In the genomic region with DNA sequence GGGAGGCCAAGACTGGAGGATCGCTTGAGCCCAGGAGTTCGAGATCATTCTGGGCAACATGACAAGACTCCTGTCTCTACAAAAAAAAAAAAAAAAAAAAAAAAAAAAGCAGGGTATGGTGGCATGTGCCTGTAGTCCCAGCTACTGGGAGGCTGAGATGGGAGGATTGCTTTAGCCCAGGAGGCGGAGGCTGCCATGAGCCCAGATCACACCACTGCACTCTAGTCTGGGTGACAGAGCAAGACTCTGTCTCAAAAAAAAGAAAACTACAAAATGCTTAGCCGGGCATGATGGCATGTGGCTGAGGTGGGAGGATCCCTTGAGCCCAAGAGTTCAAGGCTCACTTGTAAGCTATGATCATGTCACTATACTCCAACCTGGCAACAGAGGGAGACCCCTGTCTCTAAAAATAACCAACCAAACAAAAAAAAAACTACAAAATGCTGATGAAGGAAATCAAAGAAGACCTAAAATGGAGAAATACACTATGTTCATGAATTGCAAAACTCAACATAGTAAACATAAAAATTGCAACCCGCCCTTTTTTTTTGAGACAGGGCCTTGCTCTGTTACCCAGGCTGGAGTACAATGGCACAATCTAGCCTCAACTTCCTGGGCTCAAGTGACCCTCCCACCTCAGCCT, we compare ENCODE assay signal across 26 cellular contexts. TPM values are rescaled to one million over a fixed set of nuclear protein-coding genes. Genes with fewer than 3 reads are reported as not detected.
DNase-seq lines count a peak whose midpoint lies in the region; ATAC-seq and TF ChIP-seq lines count a peak whose summit lies in the region.
"Had no signal": no experiment of that assay in that cellular context is flagged by ENCODE, and none has a peak within 500 bp of the region (broad histone marks: within the 10 kb centered on the region; RNA-seq: fewer than 3 reads in every experiment).

No MANE protein-coding gene starts in this region.

- no peaks in the 10 kb centered on the region for H3K4me1 ChIP-seq in HEK293 (ENCODE audit: control insufficient read depth, insufficient read depth, low read length)
- no peaks in the 10 kb centered on the region for H3K4me1 ChIP-seq in left lung

- H3K9me3 ChIP-seq in HEK293 (ENCODE audit: control insufficient read depth, insufficient read depth, low read depth, low read length): no peaks in the 10 kb centered on the region
- H3K9me3 ChIP-seq in left lung: no peaks in the 10 kb centered on the region

- H3K36me3 ChIP-seq in HEK293 (ENCODE audit: control insufficient read depth in 2 of 2, insufficient read depth in 1 of 2, low read length in 2 of 2): no peaks in the 10 kb centered on the region
- no peaks in the 10 kb centered on the region for H3K36me3 ChIP-seq in left lung

- H3K36me3 Mint-ChIP-seq in activated naive CD8-positive, alpha-beta T cell: peaks cover 22% of the 10 kb centered on the region
- peaks cover 13% of the 10 kb centered on the region for H3K36me3 Mint-ChIP-seq in activated naive CD8-positive, alpha-beta T cell treated with anti-CD3 and anti-CD28 coated beads, Interleukin-2, amount 50 U/mL, for 24 hours (ENCODE audit: low read depth)
- peaks cover 8 to 42% (median 42%) of the 10 kb centered on the region in 3 donors for H3K36me3 Mint-ChIP-seq in immature natural killer cell
- H3K36me3 Mint-ChIP-seq in stimulated activated effector memory CD8-positive, alpha-beta T cell treated with anti-CD3 and anti-CD28 coated beads, Interleukin-12 subunit alpha, Interleukin-12 subunit beta, amount 100 ng/mL, for 72 hours: no peaks in the 10 kb centered on the region

- CTCF ChIA-PET in HEK293 (lab: Yijun Ruan, JAX): no interaction called here

- no peaks in the 10 kb centered on the region for H3K27me3 ChIP-seq in left lung
- H3K27me3 ChIP-seq: BLaER1 treated with 17β-estradiol and CSF1 and Interleukin-3, amounts not matched to agents 10 nM and 100 nM had no signal

- H3K4me3 Mint-ChIP-seq in activated naive CD8-positive, alpha-beta T cell: no peak overlapping the region
- H3K4me3 Mint-ChIP-seq in activated naive CD8-positive, alpha-beta T cell treated with anti-CD3 and anti-CD28 coated beads, Interleukin-2, amount 50 U/mL, for 24 hours: no peak overlapping the region
- H3K4me3 Mint-ChIP-seq in immature natural killer cell: no peak overlapping the region
- no peak overlapping the region for H3K4me3 Mint-ChIP-seq in stimulated activated effector memory CD8-positive, alpha-beta T cell treated with anti-CD3 and anti-CD28 coated beads, Interleukin-12 subunit alpha, Interleukin-12 subunit beta, amount 100 ng/mL, for 72 hours

- ATAC-seq in activated naive CD8-positive, alpha-beta T cell treated with anti-CD3 and anti-CD28 coated beads, Interleukin-2, amount 50 U/mL, for 24 hours: no peak
- no peak for ATAC-seq in stimulated activated effector memory CD8-positive, alpha-beta T cell treated with anti-CD3 and anti-CD28 coated beads, Interleukin-12 subunit alpha, Interleukin-12 subunit beta, amount 100 ng/mL, for 72 hours
- ATAC-seq in left lung: no peak

- no peak for DNase-seq in activated naive CD8-positive, alpha-beta T cell treated with anti-CD3 and anti-CD28 coated beads, Interleukin-2, amount 50 U/mL, for 24 hours
- DNase-seq in immature natural killer cell (no peak), HCEC 1CT (no peak), left lung (no peak), NCI-H748 treated with DMSO at 0.1 percent for 48 hours (lab: John Stamatoyannopoulos, UW) (no peak)
- DNase-seq in stimulated activated effector memory CD8-positive, alpha-beta T cell treated with anti-CD3 and anti-CD28 coated beads, Interleukin-12 subunit alpha, Interleukin-12 subunit beta, amount 100 ng/mL, for 72 hours (ENCODE audit: low spot score in 2 of 2): no peak
- DNase-seq: COR-L47, GDM1, H7, IMR-90, Kasumi-1, MM.1S, NCI-H1092, NCI-H146, NCI-H2029 treated with DMSO at 0.1 percent for 48 hours, NCI-H2171 treated with DMSO at 0.1 percent for 48 hours, NCI-H774, Right ventricle myocardium superior had no signal

- H3K4me1 Mint-ChIP-seq in activated naive CD8-positive, alpha-beta T cell (ENCODE audit: low read depth): peaks cover 16% of the 10 kb centered on the region
- peaks cover 19% of the 10 kb centered on the region for H3K4me1 Mint-ChIP-seq in activated naive CD8-positive, alpha-beta T cell treated with anti-CD3 and anti-CD28 coated beads, Interleukin-2, amount 50 U/mL, for 24 hours
- peaks cover 16 to 30% of the 10 kb centered on the region in 2 donors for H3K4me1 Mint-ChIP-seq in immature natural killer cell
- peaks cover 27% of the 10 kb centered on the region for H3K4me1 Mint-ChIP-seq in stimulated activated effector memory CD8-positive, alpha-beta T cell treated with anti-CD3 and anti-CD28 coated beads, Interleukin-12 subunit alpha, Interleukin-12 subunit beta, amount 100 ng/mL, for 72 hours

- peak overlapping the region; percentile 76 for H3K27ac Mint-ChIP-seq in activated naive CD8-positive, alpha-beta T cell
- H3K27ac Mint-ChIP-seq in activated naive CD8-positive, alpha-beta T cell treated with anti-CD3 and anti-CD28 coated beads, Interleukin-2, amount 50 U/mL, for 24 hours: no peak overlapping the region
- H3K27ac Mint-ChIP-seq in immature natural killer cell: peak overlapping the region in 4 of 6 donors; percentile 51 to 73 (median 66)
- H3K27ac Mint-ChIP-seq in stimulated activated effector memory CD8-positive, alpha-beta T cell treated with anti-CD3 and anti-CD28 coated beads, Interleukin-12 subunit alpha, Interleukin-12 subunit beta, amount 100 ng/mL, for 72 hours: peak overlapping the region; percentile 58

- H3K9me3 Mint-ChIP-seq in activated naive CD8-positive, alpha-beta T cell (ENCODE audit: low read depth): no peaks in the 10 kb centered on the region
- H3K9me3 Mint-ChIP-seq in activated naive CD8-positive, alpha-beta T cell treated with anti-CD3 and anti-CD28 coated beads, Interleukin-2, amount 50 U/mL, for 24 hours: no peaks in the 10 kb centered on the region
- no peaks in the 10 kb centered on the region for H3K9me3 Mint-ChIP-seq in immature natural killer cell
- H3K9me3 Mint-ChIP-seq in stimulated activated effector memory CD8-positive, alpha-beta T cell treated with anti-CD3 and anti-CD28 coated beads, Interleukin-12 subunit alpha, Interleukin-12 subunit beta, amount 100 ng/mL, for 72 hours: no peaks in the 10 kb centered on the region

- H3K4me3 ChIP-seq in HEK293 (ENCODE audit: low read depth, low read length) (no peak overlapping the region), left lung (no peak overlapping the region)
- H3K4me3 ChIP-seq: BLaER1 treated with 17β-estradiol and CSF1 and Interleukin-3, amounts not matched to agents 10 nM and 100 nM; SK-N-MC had no signal

- H3K27me3 Mint-ChIP-seq in activated naive CD8-positive, alpha-beta T cell: no peaks in the 10 kb centered on the region
- no peaks in the 10 kb centered on the region for H3K27me3 Mint-ChIP-seq in activated naive CD8-positive, alpha-beta T cell treated with anti-CD3 and anti-CD28 coated beads, Interleukin-2, amount 50 U/mL, for 24 hours
- H3K27me3 Mint-ChIP-seq in immature natural killer cell (ENCODE audit: low read depth in 3 of 3): peaks cover 0 to 2% (median 2%) of the 10 kb centered on the region in 3 donors

- no peak overlapping the region for H3K27ac ChIP-seq in HEK293 (ENCODE audit: extremely low read depth, low read depth, low read length)
- H3K27ac ChIP-seq in left lung: no peak overlapping the region
- H3K27ac ChIP-seq: HL-60, SK-N-MC had no signal

- no peak for TF ChIP-seq CTCF in HEK293 (tag by site-specific recombination; IDR thresholded peaks at IDR 0.05)
- no peak for TF ChIP-seq CTCF in left lung (IDR thresholded peaks at IDR 0.05)

- POLR2A ChIA-PET in HEK293 (lab: Yijun Ruan, JAX): no interaction called here

- intact Hi-C loops in left lung (cut with DNase I): no loop called here

TF ChIP-seq in HEK293, 187 proteins besides CTCF, POLR2A, EP300 and RAD21:
- TF ChIP-seq, protein P1, sequence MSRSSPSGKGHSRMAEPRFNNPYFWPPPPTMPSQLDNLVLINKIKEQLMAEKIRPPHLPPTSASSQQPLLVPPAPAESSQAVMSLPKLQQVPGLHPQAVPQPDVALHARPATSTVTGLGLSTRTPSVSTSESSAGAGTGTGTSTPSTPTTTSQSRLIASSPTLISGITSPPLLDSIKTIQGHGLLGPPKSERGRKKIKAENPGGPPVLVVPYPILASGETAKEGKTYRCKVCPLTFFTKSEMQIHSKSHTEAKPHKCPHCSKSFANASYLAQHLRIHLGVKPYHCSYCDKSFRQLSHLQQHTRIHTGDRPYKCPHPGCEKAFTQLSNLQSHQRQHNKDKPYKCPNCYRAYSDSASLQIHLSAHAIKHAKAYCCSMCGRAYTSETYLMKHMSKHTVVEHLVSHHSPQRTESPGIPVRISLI (tag by site-specific recombination; IDR thresholded peaks at IDR 0.05): 0 out of 2 replicates have a peak, but pooled peaks have one; percentile 29
- no peak for TF ChIP-seq MZF1 (tag by site-specific recombination; IDR thresholded peaks at IDR 0.05; ENCODE audit: borderline replicate concordance)

RNA-seq across cellular contexts. Expression of a gene that starts 20.4 kb away (rescaled TPM):
- polyA plus RNA-seq in immature natural killer cell: 10 to 100 TPM in 1 of 3 donors, 1 to 10 TPM in 2; 5.0 to 12.8 (median 9.9) TPM
- total RNA-seq in left lung: 1 to 10 TPM in 1 of 2 donors, not detected in 1; 1.6 TPM
- total RNA-seq: HT1080, IMR-90, NCI-H460, Right ventricle myocardium superior had no signal
- polyA plus RNA-seq: IMR-90 had no signal

RNA-seq across cellular contexts. Expression of a gene that starts 44.8 kb away (rescaled TPM):
- polyA plus RNA-seq in immature natural killer cell: 1 to 10 TPM; 2.7 to 5.9 (median 5.9) TPM
- total RNA-seq in left lung: 10 to 100 TPM; 13.4 to 24.8 TPM

RNA-seq across cellular contexts. Expression of a gene that starts 51.2 kb away (rescaled TPM):
- 10 to 100 TPM; 31.2 to 35.6 (median 31.9) TPM for polyA plus RNA-seq in immature natural killer cell
- 10 to 100 TPM; 12.6 to 22.4 TPM for total RNA-seq in left lung
- total RNA-seq: HT1080, OCI-LY7 had no signal
